ENCODE assay signal across 1 cellular context in the genomic region with DNA sequence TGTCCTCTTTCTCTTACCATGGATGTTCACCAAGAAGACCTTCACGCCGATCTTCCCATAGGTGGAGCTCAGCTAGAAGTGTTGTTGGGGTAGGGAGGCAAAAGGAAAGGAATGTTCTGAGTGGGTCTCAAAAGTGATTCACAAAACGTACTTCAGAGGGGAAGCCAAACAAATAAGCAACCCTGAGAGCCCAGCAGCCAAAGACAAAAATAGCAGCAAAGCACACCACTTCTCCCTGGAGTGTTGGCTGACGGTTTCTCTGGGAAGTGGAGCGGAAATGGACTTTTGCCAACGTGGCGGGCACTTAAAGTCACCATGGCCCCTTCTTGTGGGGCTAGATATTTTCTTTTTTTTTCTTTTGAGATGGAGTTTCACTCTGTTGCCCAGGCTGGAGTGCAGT.
TF ChIP-seq lines count a peak whose summit lies in the region.

No MANE protein-coding gene starts in this region.

TF ChIP-seq in IMR-90, 13 proteins besides CTCF, POLR2A, EP300 and RAD21:
- TF ChIP-seq RCOR1 (IDR thresholded peaks at IDR 0.05; ENCODE audit: insufficient replicate concordance, low read length) (no peak), CEBPB (IDR thresholded peaks at IDR 0.05; ENCODE audit: low read depth, low read length) (no peak), SMC3 (IDR thresholded peaks at IDR 0.05; ENCODE audit: low read depth, low read length) (no peak), FOS (IDR thresholded peaks at IDR 0.05; ENCODE audit: low read depth, low read length) (no peak), MAZ (IDR thresholded peaks at IDR 0.05; ENCODE audit: borderline replicate concordance, low read depth, low read length) (no peak), MXI1 (IDR thresholded peaks at IDR 0.05; ENCODE audit: borderline replicate concordance, low read depth, low read length) (no peak), MAFK (IDR thresholded peaks at IDR 0.05; ENCODE audit: low read depth, low read length) (no peak), CHD1 (IDR thresholded peaks at IDR 0.05; ENCODE audit: low read depth, low read length) (no peak)
- TF ChIP-seq, protein P1, sequence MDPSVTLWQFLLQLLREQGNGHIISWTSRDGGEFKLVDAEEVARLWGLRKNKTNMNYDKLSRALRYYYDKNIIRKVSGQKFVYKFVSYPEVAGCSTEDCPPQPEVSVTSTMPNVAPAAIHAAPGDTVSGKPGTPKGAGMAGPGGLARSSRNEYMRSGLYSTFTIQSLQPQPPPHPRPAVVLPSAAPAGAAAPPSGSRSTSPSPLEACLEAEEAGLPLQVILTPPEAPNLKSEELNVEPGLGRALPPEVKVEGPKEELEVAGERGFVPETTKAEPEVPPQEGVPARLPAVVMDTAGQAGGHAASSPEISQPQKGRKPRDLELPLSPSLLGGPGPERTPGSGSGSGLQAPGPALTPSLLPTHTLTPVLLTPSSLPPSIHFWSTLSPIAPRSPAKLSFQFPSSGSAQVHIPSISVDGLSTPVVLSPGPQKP (IDR thresholded peaks at IDR 0.05; ENCODE audit: borderline replicate concordance, low read depth, low read length), result no peak
